ENCODE assay signal across 2 cellular contexts in genomic region chr14:19866061-19866669, GRCh38. TPM values are rescaled to one million over a fixed set of nuclear protein-coding genes. Genes with fewer than 3 reads are reported as not detected.
"Had no signal": no experiment of that assay in that cellular context is flagged by ENCODE, and none has a peak within 500 bp of the region (broad histone marks: within the 10 kb centered on the region; RNA-seq: fewer than 3 reads in every experiment).

No MANE protein-coding gene starts in this region.

RNA-seq across cellular contexts. Expression of gene OR4K2, which starts 8.8 kb away (rescaled TPM):
- total RNA-seq: G401, GM12878 had no signal

RNA-seq across cellular contexts. Expression of gene OR4K5, which starts 54.2 kb away (rescaled TPM):
- total RNA-seq: G401, GM12878 had no signal
